In genomic region chr4:146175541-146176453, GRCh38 we compare ENCODE assay signal across 1 cellular context.
TF ChIP-seq lines count a peak whose summit lies in the region.

Gene LSM6 (plus strand): TSS chr4:146175718. CDS start chr4:146182922, 7,204 bp downstream.

TF ChIP-seq in HEK293, 187 proteins besides CTCF, POLR2A, EP300 and RAD21 (continued from another document and continues in another):
- TF ChIP-seq ZBTB11 (tag by site-specific recombination; conservative IDR thresholded peaks at IDR 0.05; ENCODE audit: low read depth), result peak; percentile 36; the same call in 1 of the 2 replicates
- TF ChIP-seq ZNF37A (tag by site-specific recombination; IDR thresholded peaks at IDR 0.05), result no peak
- TF ChIP-seq INSM2 (tag by site-specific recombination; IDR thresholded peaks at IDR 0.05), result no peak
- no peak for TF ChIP-seq ZNF223 (tag by site-specific recombination; IDR thresholded peaks at IDR 0.05)
- TF ChIP-seq, protein P1, sequence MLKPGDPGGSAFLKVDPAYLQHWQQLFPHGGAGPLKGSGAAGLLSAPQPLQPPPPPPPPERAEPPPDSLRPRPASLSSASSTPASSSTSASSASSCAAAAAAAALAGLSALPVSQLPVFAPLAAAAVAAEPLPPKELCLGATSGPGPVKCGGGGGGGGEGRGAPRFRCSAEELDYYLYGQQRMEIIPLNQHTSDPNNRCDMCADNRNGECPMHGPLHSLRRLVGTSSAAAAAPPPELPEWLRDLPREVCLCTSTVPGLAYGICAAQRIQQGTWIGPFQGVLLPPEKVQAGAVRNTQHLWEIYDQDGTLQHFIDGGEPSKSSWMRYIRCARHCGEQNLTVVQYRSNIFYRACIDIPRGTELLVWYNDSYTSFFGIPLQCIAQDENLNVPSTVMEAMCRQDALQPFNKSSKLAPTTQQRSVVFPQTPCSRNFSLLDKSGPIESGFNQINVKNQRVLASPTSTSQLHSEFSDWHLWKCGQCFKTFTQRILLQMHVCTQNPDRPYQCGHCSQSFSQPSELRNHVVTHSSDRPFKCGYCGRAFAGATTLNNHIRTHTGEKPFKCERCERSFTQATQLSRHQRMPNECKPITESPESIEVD (tag by site-specific recombination; IDR thresholded peaks at IDR 0.05), result no peak
- TF ChIP-seq ZNF473 (tag by site-specific recombination; IDR thresholded peaks at IDR 0.05), result no peak
- TF ChIP-seq ZNF707 (tag by site-specific recombination; IDR thresholded peaks at IDR 0.05), result no peak
- TF ChIP-seq ZNF747 (tag by site-specific recombination; IDR thresholded peaks at IDR 0.05), result no peak
- peak; percentile 96 for TF ChIP-seq ZBTB20 (tag by site-specific recombination; IDR thresholded peaks at IDR 0.05)
- no peak for TF ChIP-seq ZSCAN16 (tag by site-specific recombination; IDR thresholded peaks at IDR 0.05)
- TF ChIP-seq TRIM28 (IDR thresholded peaks at IDR 0.05; ENCODE audit: borderline replicate concordance, low read length), result no peak; the same call in 1 of the 2 replicates
- no peak for TF ChIP-seq ZNF140 (tag by site-specific recombination; IDR thresholded peaks at IDR 0.05)
- no peak for TF ChIP-seq ZNF555 (tag by site-specific recombination; conservative IDR thresholded peaks at IDR 0.05)
- no peak for TF ChIP-seq ZNF138 (tag by site-specific recombination; IDR thresholded peaks at IDR 0.05; ENCODE audit: borderline replicate concordance)
- no peak for TF ChIP-seq ZNF366 (tag by site-specific recombination; conservative IDR thresholded peaks at IDR 0.05)
- TF ChIP-seq, protein P2, sequence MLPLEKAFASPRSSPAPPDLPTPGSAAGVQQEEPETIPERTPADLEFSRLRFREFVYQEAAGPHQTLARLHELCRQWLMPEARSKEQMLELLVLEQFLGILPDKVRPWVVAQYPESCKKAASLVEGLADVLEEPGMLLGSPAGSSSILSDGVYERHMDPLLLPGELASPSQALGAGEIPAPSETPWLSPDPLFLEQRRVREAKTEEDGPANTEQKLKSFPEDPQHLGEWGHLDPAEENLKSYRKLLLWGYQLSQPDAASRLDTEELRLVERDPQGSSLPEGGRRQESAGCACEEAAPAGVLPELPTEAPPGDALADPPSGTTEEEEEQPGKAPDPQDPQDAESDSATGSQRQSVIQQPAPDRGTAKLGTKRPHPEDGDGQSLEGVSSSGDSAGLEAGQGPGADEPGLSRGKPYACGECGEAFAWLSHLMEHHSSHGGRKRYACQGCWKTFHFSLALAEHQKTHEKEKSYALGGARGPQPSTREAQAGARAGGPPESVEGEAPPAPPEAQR (tag by site-specific recombination; IDR thresholded peaks at IDR 0.05), result no peak
- TF ChIP-seq ZNF2 (tag by site-specific recombination; IDR thresholded peaks at IDR 0.05), result 0 out of 2 replicates have a peak, but pooled peaks have one; percentile 36
- 0 out of 2 replicates have a peak, but pooled peaks have one; percentile 34 for TF ChIP-seq YY1 (tag by site-specific recombination; IDR thresholded peaks at IDR 0.05)
- TF ChIP-seq, protein P3, sequence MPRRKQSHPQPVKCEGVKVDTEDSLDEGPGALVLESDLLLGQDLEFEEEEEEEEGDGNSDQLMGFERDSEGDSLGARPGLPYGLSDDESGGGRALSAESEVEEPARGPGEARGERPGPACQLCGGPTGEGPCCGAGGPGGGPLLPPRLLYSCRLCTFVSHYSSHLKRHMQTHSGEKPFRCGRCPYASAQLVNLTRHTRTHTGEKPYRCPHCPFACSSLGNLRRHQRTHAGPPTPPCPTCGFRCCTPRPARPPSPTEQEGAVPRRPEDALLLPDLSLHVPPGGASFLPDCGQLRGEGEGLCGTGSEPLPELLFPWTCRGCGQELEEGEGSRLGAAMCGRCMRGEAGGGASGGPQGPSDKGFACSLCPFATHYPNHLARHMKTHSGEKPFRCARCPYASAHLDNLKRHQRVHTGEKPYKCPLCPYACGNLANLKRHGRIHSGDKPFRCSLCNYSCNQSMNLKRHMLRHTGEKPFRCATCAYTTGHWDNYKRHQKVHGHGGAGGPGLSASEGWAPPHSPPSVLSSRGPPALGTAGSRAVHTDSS (tag by site-specific recombination; IDR thresholded peaks at IDR 0.05), result no peak
- no peak for TF ChIP-seq ZNF202 (tag by site-specific recombination; IDR thresholded peaks at IDR 0.05; ENCODE audit: borderline replicate concordance)
- no peak for TF ChIP-seq ZNF146 (tag by site-specific recombination; IDR thresholded peaks at IDR 0.05)
- TF ChIP-seq, protein P4, sequence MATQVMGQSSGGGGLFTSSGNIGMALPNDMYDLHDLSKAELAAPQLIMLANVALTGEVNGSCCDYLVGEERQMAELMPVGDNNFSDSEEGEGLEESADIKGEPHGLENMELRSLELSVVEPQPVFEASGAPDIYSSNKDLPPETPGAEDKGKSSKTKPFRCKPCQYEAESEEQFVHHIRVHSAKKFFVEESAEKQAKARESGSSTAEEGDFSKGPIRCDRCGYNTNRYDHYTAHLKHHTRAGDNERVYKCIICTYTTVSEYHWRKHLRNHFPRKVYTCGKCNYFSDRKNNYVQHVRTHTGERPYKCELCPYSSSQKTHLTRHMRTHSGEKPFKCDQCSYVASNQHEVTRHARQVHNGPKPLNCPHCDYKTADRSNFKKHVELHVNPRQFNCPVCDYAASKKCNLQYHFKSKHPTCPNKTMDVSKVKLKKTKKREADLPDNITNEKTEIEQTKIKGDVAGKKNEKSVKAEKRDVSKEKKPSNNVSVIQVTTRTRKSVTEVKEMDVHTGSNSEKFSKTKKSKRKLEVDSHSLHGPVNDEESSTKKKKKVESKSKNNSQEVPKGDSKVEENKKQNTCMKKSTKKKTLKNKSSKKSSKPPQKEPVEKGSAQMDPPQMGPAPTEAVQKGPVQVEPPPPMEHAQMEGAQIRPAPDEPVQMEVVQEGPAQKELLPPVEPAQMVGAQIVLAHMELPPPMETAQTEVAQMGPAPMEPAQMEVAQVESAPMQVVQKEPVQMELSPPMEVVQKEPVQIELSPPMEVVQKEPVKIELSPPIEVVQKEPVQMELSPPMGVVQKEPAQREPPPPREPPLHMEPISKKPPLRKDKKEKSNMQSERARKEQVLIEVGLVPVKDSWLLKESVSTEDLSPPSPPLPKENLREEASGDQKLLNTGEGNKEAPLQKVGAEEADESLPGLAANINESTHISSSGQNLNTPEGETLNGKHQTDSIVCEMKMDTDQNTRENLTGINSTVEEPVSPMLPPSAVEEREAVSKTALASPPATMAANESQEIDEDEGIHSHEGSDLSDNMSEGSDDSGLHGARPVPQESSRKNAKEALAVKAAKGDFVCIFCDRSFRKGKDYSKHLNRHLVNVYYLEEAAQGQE (tag by site-specific recombination; IDR thresholded peaks at IDR 0.05), result no peak
- no peak for TF ChIP-seq ZNF133 (tag by site-specific recombination; IDR thresholded peaks at IDR 0.05)
- no peak for TF ChIP-seq ZNF19 (tag by site-specific recombination; IDR thresholded peaks at IDR 0.05; ENCODE audit: low read depth)
- TF ChIP-seq ZBTB17 (tag by site-specific recombination; IDR thresholded peaks at IDR 0.05), result no peak; the same call in 1 of the 2 replicates
- no peak for TF ChIP-seq ZNF560 (tag by site-specific recombination; IDR thresholded peaks at IDR 0.05; ENCODE audit: borderline replicate concordance)
- TF ChIP-seq ZNF768 (tag by site-specific recombination; IDR thresholded peaks at IDR 0.05), result no peak
- no peak for TF ChIP-seq ZNF354C (tag by site-specific recombination; IDR thresholded peaks at IDR 0.05; ENCODE audit: borderline replicate concordance, low read depth)
- TF ChIP-seq ZNF341 (tag by site-specific recombination; IDR thresholded peaks at IDR 0.05; ENCODE audit: low read depth), result peak; percentile 25; the same call in 1 of the 2 replicates
- TF ChIP-seq ZNF121 (tag by site-specific recombination; IDR thresholded peaks at IDR 0.05), result no peak
- TF ChIP-seq, protein P5, sequence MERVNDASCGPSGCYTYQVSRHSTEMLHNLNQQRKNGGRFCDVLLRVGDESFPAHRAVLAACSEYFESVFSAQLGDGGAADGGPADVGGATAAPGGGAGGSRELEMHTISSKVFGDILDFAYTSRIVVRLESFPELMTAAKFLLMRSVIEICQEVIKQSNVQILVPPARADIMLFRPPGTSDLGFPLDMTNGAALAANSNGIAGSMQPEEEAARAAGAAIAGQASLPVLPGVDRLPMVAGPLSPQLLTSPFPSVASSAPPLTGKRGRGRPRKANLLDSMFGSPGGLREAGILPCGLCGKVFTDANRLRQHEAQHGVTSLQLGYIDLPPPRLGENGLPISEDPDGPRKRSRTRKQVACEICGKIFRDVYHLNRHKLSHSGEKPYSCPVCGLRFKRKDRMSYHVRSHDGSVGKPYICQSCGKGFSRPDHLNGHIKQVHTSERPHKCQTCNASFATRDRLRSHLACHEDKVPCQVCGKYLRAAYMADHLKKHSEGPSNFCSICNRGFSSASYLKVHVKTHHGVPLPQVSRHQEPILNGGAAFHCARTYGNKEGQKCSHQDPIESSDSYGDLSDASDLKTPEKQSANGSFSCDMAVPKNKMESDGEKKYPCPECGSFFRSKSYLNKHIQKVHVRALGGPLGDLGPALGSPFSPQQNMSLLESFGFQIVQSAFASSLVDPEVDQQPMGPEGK (tag by site-specific recombination; IDR thresholded peaks at IDR 0.05), result no peak
- TF ChIP-seq KLF9 (tag by site-specific recombination; IDR thresholded peaks at IDR 0.05; ENCODE audit: low read depth), result no peak
- TF ChIP-seq IKZF3 (tag by site-specific recombination; IDR thresholded peaks at IDR 0.05), result no peak
- no peak for TF ChIP-seq ZNF211 (tag by site-specific recombination; IDR thresholded peaks at IDR 0.05; ENCODE audit: low read depth)
- no peak for TF ChIP-seq ZNF449 (tag by site-specific recombination; IDR thresholded peaks at IDR 0.05)
- no peak for TF ChIP-seq ZNF514 (tag by site-specific recombination; IDR thresholded peaks at IDR 0.05)
- TF ChIP-seq ZIC2 (tag by site-specific recombination; IDR thresholded peaks at IDR 0.05), result peak; percentile 44; the same call in 1 of the 2 replicates
- no peak for TF ChIP-seq ZNF488 (tag by site-specific recombination; IDR thresholded peaks at IDR 0.05)
- no peak; the same call in 1 of the 2 replicates for TF ChIP-seq ZNF600 (tag by site-specific recombination; IDR thresholded peaks at IDR 0.05)
- TF ChIP-seq ZFP3 (tag by site-specific recombination; IDR thresholded peaks at IDR 0.05; ENCODE audit: low read depth), result no peak
- TF ChIP-seq ZNF214 (tag by site-specific recombination; IDR thresholded peaks at IDR 0.05; ENCODE audit: borderline replicate concordance), result no peak
- TF ChIP-seq, protein P6, sequence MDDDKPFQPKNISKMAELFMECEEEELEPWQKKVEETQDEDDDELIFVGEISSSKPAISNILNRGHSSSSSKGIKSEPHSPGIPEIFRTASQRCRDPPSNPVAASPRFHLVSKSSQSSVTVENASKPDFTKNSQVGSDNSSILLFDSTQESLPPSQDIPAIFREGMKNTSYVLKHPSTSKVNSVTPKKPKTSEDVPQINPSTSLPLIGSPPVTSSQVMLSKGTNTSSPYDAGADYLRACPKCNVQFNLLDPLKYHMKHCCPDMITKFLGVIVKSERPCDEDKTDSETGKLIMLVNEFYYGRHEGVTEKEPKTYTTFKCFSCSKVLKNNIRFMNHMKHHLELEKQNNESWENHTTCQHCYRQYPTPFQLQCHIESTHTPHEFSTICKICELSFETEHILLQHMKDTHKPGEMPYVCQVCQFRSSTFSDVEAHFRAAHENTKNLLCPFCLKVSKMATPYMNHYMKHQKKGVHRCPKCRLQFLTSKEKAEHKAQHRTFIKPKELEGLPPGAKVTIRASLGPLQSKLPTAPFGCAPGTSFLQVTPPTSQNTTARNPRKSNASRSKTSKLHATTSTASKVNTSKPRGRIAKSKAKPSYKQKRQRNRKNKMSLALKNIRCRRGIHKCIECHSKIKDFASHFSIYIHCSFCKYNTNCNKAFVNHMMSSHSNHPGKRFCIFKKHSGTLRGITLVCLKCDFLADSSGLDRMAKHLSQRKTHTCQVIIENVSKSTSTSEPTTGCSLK (tag by site-specific recombination; IDR thresholded peaks at IDR 0.05), result no peak
